ENCODE assay signal across 8 cellular contexts in the genomic region with DNA sequence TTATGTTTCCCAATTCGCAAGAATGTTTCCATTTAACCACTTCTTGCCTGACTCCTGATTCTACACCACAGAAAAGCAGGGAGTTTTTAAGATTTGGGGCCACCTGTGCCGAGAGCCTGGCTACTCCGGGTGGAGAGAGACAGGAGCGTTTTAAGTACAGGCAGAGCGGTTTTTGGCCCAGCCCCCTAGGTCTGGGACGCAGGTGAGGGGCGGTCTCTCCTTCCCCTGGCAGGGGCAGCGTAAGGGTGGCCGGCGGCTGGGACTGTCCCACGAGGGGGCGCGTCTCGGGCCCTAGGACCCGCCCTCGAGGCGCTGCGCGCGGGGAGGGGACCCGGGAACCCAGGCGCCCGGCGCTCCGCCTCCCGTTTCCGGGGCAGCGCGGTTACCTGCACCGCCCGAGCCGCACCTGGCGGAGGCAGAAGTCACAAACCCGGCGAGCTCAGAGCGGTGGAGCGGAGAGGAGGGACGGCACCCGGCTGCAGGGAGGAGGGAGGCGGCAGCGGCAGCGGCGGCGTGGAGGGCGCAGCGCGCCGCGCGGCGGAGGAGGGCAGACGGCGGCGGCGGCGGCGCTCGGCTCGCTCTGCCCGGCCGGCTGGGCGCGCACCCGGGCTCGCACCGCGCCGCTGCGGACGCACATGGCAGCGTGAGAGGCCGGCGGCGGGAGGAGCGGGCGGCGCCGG. TPM values are rescaled to one million over a fixed set of nuclear protein-coding genes. Genes with fewer than 3 reads are reported as not detected.
DNase-seq lines count a peak whose midpoint lies in the region; ATAC-seq and TF ChIP-seq lines count a peak whose summit lies in the region.

A gene (plus strand): TSS at position 365 of the 680 bp plus-strand sequence. CDS start 508 bp downstream, outside the sequence.

- H3K9me3 ChIP-seq in PC-9 (ENCODE audit: insufficient read depth, low read depth) (no peaks in the 10 kb centered on the region), prostate gland (no peaks in the 10 kb centered on the region)

- H3K79me2 ChIP-seq in PC-9 (ENCODE audit: low read depth) = peaks cover 53% of the 10 kb centered on the region

- peak within 1 kb of the TSS; percentile 63 for H3K4me3 ChIP-seq in PC-9
- peak within 1 kb of the TSS; percentile 50 to 68 for H3K4me3 ChIP-seq in prostate gland

- BruUV-seq in PC-9 (replicated peaks; lab: Mats Ljungman, UMichigan) = no TSS peak

- H3K27ac ChIP-seq in PC-9 = peak within 1 kb of the TSS; percentile 91
- peak within 1 kb of the TSS; percentile 84 to 90 for H3K27ac ChIP-seq in prostate gland

- CTCF ChIA-PET in PC-9 (lab: Charles Lee) = interaction anchor here (0.5 to 1.5 kb wide), 5 partner anchors 26 to 593 kb away, joined by 3 to 16 read pairs (median 4); no protein-coding TSS in a partner anchor

- DNase-seq in DMS 273 (lab: John Stamatoyannopoulos, UW; ENCODE audit: unreplicated experiment) (peak; percentile 92), GM20000 (ENCODE audit: low spot score) (peak; percentile 86), PC-9 (peak; percentile 82 to 99), head of caudate nucleus (peak in 41 of 42 donors; percentile 32 to 88 (median 67)), prostate gland (ENCODE audit: low spot score) (peak; percentile 90), OCI-M1 (lab: John Stamatoyannopoulos, UW) (no peak)
- peak; percentile 56 for DNase-seq in activated effector memory CD4-positive, alpha-beta T cell treated with Interleukin-2 at 50 U/mL for 16 hours

- intact Hi-C loops in PC-9 (cut with micrococcal nuclease; ENCODE audit: unreplicated experiment) = loop anchor here (1.0 kb wide), 3 partner anchors 43 to 111 kb away; no protein-coding TSS in a partner anchor
- intact Hi-C loops in head of caudate nucleus (cut with DNase I) = loop anchor here (5.0 kb wide), 1 partner anchor 126 kb away; no protein-coding TSS in a partner anchor
- intact Hi-C loops in prostate gland (cut with DNase I) = no loop called here

- POLR2A ChIA-PET in PC-9 (lab: Charles Lee; ENCODE audit: unreplicated experiment) = interaction anchor here (0.5 to 1.4 kb wide), 5 partner anchors 10 to 111 kb away, joined by 3 to 10 read pairs (median 4); no protein-coding TSS in a partner anchor

- H4K20me1 ChIP-seq in PC-9 (ENCODE audit: insufficient read depth) = peaks cover 33% of the 10 kb centered on the region

- ATAC-seq in HG03575 (IDR thresholded peaks at IDR 0.05; ENCODE audit: extremely low read depth, insufficient number of reproducible peaks, low FRiP score, unreplicated experiment) = peak; percentile 47

- H3K4me1 ChIP-seq in PC-9 (replicated peaks; ENCODE audit: insufficient read depth) (peaks cover 76% of the 10 kb centered on the region), prostate gland (replicated peaks) (no peaks in the 10 kb centered on the region)

- no peak for TF ChIP-seq CTCF in GM20000 (IDR thresholded peaks at IDR 0.05; ENCODE audit: extremely low read depth, missing control alignments)
- peak; percentile 68 for TF ChIP-seq CTCF in PC-9 (conservative IDR thresholded peaks at IDR 0.05)
- peak in 3 of 4 experiments; percentile 51 to 71 (median 56) for TF ChIP-seq CTCF in prostate gland (IDR thresholded peaks at IDR 0.05)

- peak within 1 kb of the TSS; percentile 61 for H2AFZ ChIP-seq in PC-9

- peak; percentile 86 for TF ChIP-seq POLR2A in prostate gland (IDR thresholded peaks at IDR 0.05)

- H3K27me3 ChIP-seq in PC-9 (ENCODE audit: insufficient read depth, low read depth) = no peaks in the 10 kb centered on the region
- no peaks in the 10 kb centered on the region for H3K27me3 ChIP-seq in prostate gland (replicated peaks; ENCODE audit: insufficient read depth)

- H3K9me2 ChIP-seq in PC-9 (ENCODE audit: insufficient read depth) = no peaks in the 10 kb centered on the region

- WGBS in prostate gland = under 1% methylated on average over 40 of the region's 78 CpGs

- peak within 1 kb of the TSS; percentile 96 for H3K4me2 ChIP-seq in PC-9

- H3F3A ChIP-seq in PC-9 (ENCODE audit: insufficient read depth, low read depth) = peaks cover 40% of the 10 kb centered on the region

- H3K36me3 ChIP-seq in PC-9 (ENCODE audit: low read depth) = peaks cover 7% of the 10 kb centered on the region; the same call in 1 of the 2 replicates
- H3K36me3 ChIP-seq in prostate gland = no peaks in the 10 kb centered on the region

RNA-seq across cellular contexts. Expression of the gene that starts here (rescaled TPM):
- total RNA-seq in PC-9 (2021) = 79.5 and 97.7 TPM in 2 replicates
- total RNA-seq in prostate gland = 10 to 100 TPM; 45.3 to 52.6 TPM
